Comparison of ENCODE assay signal across 14 cellular contexts in genomic region chr4:876780-877179, GRCh38. TPM values are rescaled to one million over a fixed set of nuclear protein-coding genes. Genes with fewer than 3 reads are reported as not detected.
DNase-seq lines count a peak whose midpoint lies in the region; ATAC-seq, FAIRE-seq and TF ChIP-seq lines count a peak whose summit lies in the region.
"Had no signal": no experiment of that assay in that cellular context is flagged by ENCODE, and none has a peak within 500 bp of the region (broad histone marks: within the 10 kb centered on the region; RNA-seq: fewer than 3 reads in every experiment).

No MANE protein-coding gene starts in this region.

- dilution Hi-C loops in keratinocyte (cut with MboI; ENCODE audit: extremely low pct_ligation_motif_present, low sequenced_read_pairs): no loop called here

- no peak overlapping the region for H3K4me3 ChIP-seq in BE2C (ENCODE audit: low read depth, low read length)
- H3K4me3 ChIP-seq in GM23248: no peak overlapping the region
- H3K4me3 ChIP-seq in keratinocyte (ENCODE audit: control insufficient read depth in 2 of 3, extremely low read depth in 1 of 3, insufficient read depth in 2 of 3, low read depth in 1 of 3, low read length in 3 of 3): no peak overlapping the region
- H3K4me3 ChIP-seq: gastroesophageal sphincter, transverse colon had no signal

- H3K4me1 ChIP-seq in BE2C (no peaks in the 10 kb centered on the region), GM23248 (ENCODE audit: insufficient read depth) (no peaks in the 10 kb centered on the region), keratinocyte (ENCODE audit: control insufficient read depth, extremely low read depth, insufficient read depth, low read length) (no peaks in the 10 kb centered on the region)
- H3K4me1 ChIP-seq: gastroesophageal sphincter, transverse colon had no signal

- peak; percentile 35 for TF ChIP-seq CTCF in BE2C (IDR thresholded peaks at IDR 0.05; ENCODE audit: low read depth, low read length)
- peak in 2 of 3 experiments; percentile 13 to 28 for TF ChIP-seq CTCF in keratinocyte (optimal IDR thresholded peaks at IDR 0.05 in 1 of 3, IDR thresholded peaks at IDR 0.05 in 1 of 3, conservative IDR thresholded peaks at IDR 0.05 in 1 of 3; ENCODE audit: extremely low read depth in 1 of 3, insufficient read depth in 2 of 3, low read length in 3 of 3)

- no peak overlapping the region for H3K4me3 Mint-ChIP-seq in activated T-helper 1 cell treated with anti-CD3 and anti-CD28 coated beads, Interleukin-12 subunit alpha, Interleukin-12 subunit beta, Interleukin-2, Interleukin-4 antibody, amounts not matched to agents 30 ng/mL and 10 ng/mL and 1 ng/mL, durations not matched to agents 14 hours and 24 hours and 36 hours
- H3K4me3 Mint-ChIP-seq: memory B cell had no signal

- ATAC-seq in HG02870 (IDR thresholded peaks at IDR 0.05; ENCODE audit: unreplicated experiment): no peak
- no peak for ATAC-seq in left cardiac atrium
- no peak for ATAC-seq in GM21423 (IDR thresholded peaks at IDR 0.05; ENCODE audit: unreplicated experiment)
- ATAC-seq: gastroesophageal sphincter, right cardiac atrium had no signal

- H2AFZ ChIP-seq in GM23248 (no peak overlapping the region), keratinocyte (ENCODE audit: control insufficient read depth, low read length) (no peak overlapping the region)

- peaks cover 41% of the 10 kb centered on the region for H3K4me1 Mint-ChIP-seq in activated T-helper 1 cell treated with anti-CD3 and anti-CD28 coated beads, Interleukin-12 subunit alpha, Interleukin-12 subunit beta, Interleukin-2, Interleukin-4 antibody, amounts not matched to agents 30 ng/mL and 10 ng/mL and 1 ng/mL, durations not matched to agents 14 hours and 24 hours and 36 hours (ENCODE audit: low read depth)

- peaks cover 37% of the 10 kb centered on the region for H3K36me3 ChIP-seq in BE2C
- H3K36me3 ChIP-seq in GM23248 (ENCODE audit: low read depth): peaks cover 15% of the 10 kb centered on the region; the same call in 1 of the 2 replicates
- H3K36me3 ChIP-seq in keratinocyte (ENCODE audit: control insufficient read depth in 2 of 2, extremely low read depth in 1 of 2, insufficient read depth in 2 of 2, low read length in 2 of 2): peaks cover 35 to 39% of the 10 kb centered on the region in 2 experiments

- H3K27me3 Mint-ChIP-seq in activated T-helper 1 cell treated with anti-CD3 and anti-CD28 coated beads, Interleukin-12 subunit alpha, Interleukin-12 subunit beta, Interleukin-2, Interleukin-4 antibody, amounts not matched to agents 30 ng/mL and 10 ng/mL and 1 ng/mL, durations not matched to agents 14 hours and 24 hours and 36 hours (ENCODE audit: insufficient read depth): no peaks in the 10 kb centered on the region
- H3K27me3 Mint-ChIP-seq: memory B cell had no signal

- H3F3A ChIP-seq in GM23248 (ENCODE audit: insufficient read depth): peaks cover 4% of the 10 kb centered on the region; the same call in 1 of the 2 replicates

- DNase-seq in BE2C: peak; percentile 35
- peak; percentile 13 for DNase-seq in GM23248
- DNase-seq in activated T-helper 1 cell treated with anti-CD3 and anti-CD28 coated beads, Interleukin-12 subunit alpha, Interleukin-12 subunit beta, Interleukin-2, Interleukin-4 antibody, amounts not matched to agents 30 ng/mL and 10 ng/mL and 1 ng/mL, durations not matched to agents 14 hours and 24 hours and 36 hours (ENCODE audit: low spot score): no peak
- DNase-seq in keratinocyte (ENCODE audit: low read depth, low spot score): no peak
- no peak for DNase-seq in KBM-7
- no peak for DNase-seq in left cardiac atrium
- DNase-seq: NCI-H146, OCI-M1, transverse colon had no signal

- H3K9me3 ChIP-seq in BE2C (no peaks in the 10 kb centered on the region), GM23248 (ENCODE audit: low read depth) (no peaks in the 10 kb centered on the region), keratinocyte (ENCODE audit: control insufficient read depth, low read depth, low read length) (no peaks in the 10 kb centered on the region)
- H3K9me3 ChIP-seq: gastroesophageal sphincter, transverse colon had no signal

- WGBS in GM23248 (ENCODE audit: low coverage in 1 of 2, low lambda C conversion rate in 2 of 2, missing lambda C conversion rate in 2 of 2), 2 experiments: 89% methylated on average over 24 of the region's 24 CpGs

- no peaks in the 10 kb centered on the region for H3K9me1 ChIP-seq in keratinocyte (ENCODE audit: control insufficient read depth, extremely low read depth, insufficient read depth, low read length)

- H4K20me1 ChIP-seq in GM23248 (ENCODE audit: insufficient read depth) (no peaks in the 10 kb centered on the region), keratinocyte (ENCODE audit: control insufficient read depth, extremely low read depth, insufficient read depth, low read length) (no peaks in the 10 kb centered on the region)

- intact Hi-C loops in activated T-helper 1 cell treated with anti-CD3 and anti-CD28 coated beads, Interleukin-12 subunit alpha, Interleukin-12 subunit beta, Interleukin-2, Interleukin-4 antibody, amounts not matched to agents 30 ng/mL and 10 ng/mL and 1 ng/mL, durations not matched to agents 14 hours and 24 hours and 36 hours (cut with micrococcal nuclease): loop anchor here (5.0 kb wide), 2 partner anchors 49 to 274 kb away; partner anchors contain the start of gene CPLX1
- intact Hi-C loops in left cardiac atrium (cut with DNase I): no loop called here

- peaks cover 49% of the 10 kb centered on the region for H3K36me3 Mint-ChIP-seq in activated T-helper 1 cell treated with anti-CD3 and anti-CD28 coated beads, Interleukin-12 subunit alpha, Interleukin-12 subunit beta, Interleukin-2, Interleukin-4 antibody, amounts not matched to agents 30 ng/mL and 10 ng/mL and 1 ng/mL, durations not matched to agents 14 hours and 24 hours and 36 hours (ENCODE audit: low read depth)

- H3K9ac ChIP-seq in GM23248: no peak overlapping the region
- H3K9ac ChIP-seq in keratinocyte (ENCODE audit: control insufficient read depth, extremely low read depth, insufficient read depth, low read length): no peak overlapping the region

- H3K27me3 ChIP-seq in BE2C: no peaks in the 10 kb centered on the region
- H3K27me3 ChIP-seq in GM23248 (replicated peaks; ENCODE audit: insufficient read depth): no peaks in the 10 kb centered on the region
- H3K27me3 ChIP-seq in keratinocyte (ENCODE audit: control insufficient read depth, extremely low read depth, insufficient read depth, low read length): no peaks in the 10 kb centered on the region
- H3K27me3 ChIP-seq: gastroesophageal sphincter, transverse colon had no signal

- no peaks in the 10 kb centered on the region for H3K9me3 Mint-ChIP-seq in activated T-helper 1 cell treated with anti-CD3 and anti-CD28 coated beads, Interleukin-12 subunit alpha, Interleukin-12 subunit beta, Interleukin-2, Interleukin-4 antibody, amounts not matched to agents 30 ng/mL and 10 ng/mL and 1 ng/mL, durations not matched to agents 14 hours and 24 hours and 36 hours
- H3K9me3 Mint-ChIP-seq: memory B cell had no signal

- peak overlapping the region; percentile 81 for H3K27ac Mint-ChIP-seq in activated T-helper 1 cell treated with anti-CD3 and anti-CD28 coated beads, Interleukin-12 subunit alpha, Interleukin-12 subunit beta, Interleukin-2, Interleukin-4 antibody, amounts not matched to agents 30 ng/mL and 10 ng/mL and 1 ng/mL, durations not matched to agents 14 hours and 24 hours and 36 hours
- H3K27ac Mint-ChIP-seq: memory B cell had no signal

- H3K4me2 ChIP-seq in GM23248 (ENCODE audit: unreplicated experiment) (no peak overlapping the region), keratinocyte (ENCODE audit: control insufficient read depth, extremely low read depth, insufficient read depth, low read depth, low read length) (no peak overlapping the region)

- H3K27ac ChIP-seq in GM23248: no peak overlapping the region
- no peak overlapping the region for H3K27ac ChIP-seq in keratinocyte (ENCODE audit: control insufficient read depth, insufficient read depth, low read length)
- H3K27ac ChIP-seq: gastroesophageal sphincter, transverse colon had no signal

- no peaks in the 10 kb centered on the region for H3K9me2 ChIP-seq in GM23248 (ENCODE audit: insufficient read depth)

- H3K79me2 ChIP-seq in GM23248 (ENCODE audit: insufficient read depth) (no peaks in the 10 kb centered on the region), keratinocyte (ENCODE audit: control insufficient read depth, insufficient read depth, low read length) (no peaks in the 10 kb centered on the region)

- in situ Hi-C loops in GM23248 (cut with MboI): no loop called here
- in situ Hi-C loops in KBM-7 (cut with MboI; ENCODE audit: low pct_unique_long_range_greater_than_20kb, low sequenced_read_pairs): no loop called here

- no peak for FAIRE-seq in keratinocyte (lab: Jason Lieb, UNC)

RNA-seq across cellular contexts. Expression of gene CPLX1, which starts 50.9 kb away (rescaled TPM):
- polyA plus RNA-seq in BE2C (2012; ENCODE audit: insufficient read depth, insufficient read length, low read depth): 71.1 TPM
- total RNA-seq in GM23248 (2014; rRNA removed; shearing (Covaris generic)): not detected in 2 replicates
- polyA plus RNA-seq in GM23248 (2016; fragmentation: Nextera tagmentation; extraction: Ambion mirVana) (not detected in 2 replicates), keratinocyte (0.04 to 0.05 TPM in 2 of 3 replicates, not detected in the other)
- 1.3 and 1.5 TPM in 2 replicates for total RNA-seq in activated T-helper 1 cell treated with anti-CD3 and anti-CD28 coated beads, Interleukin-12 subunit alpha, Interleukin-12 subunit beta, Interleukin-2, Interleukin-4 antibody, amounts not matched to agents 30 ng/mL and 10 ng/mL and 1 ng/mL, durations not matched to agents 14 hours and 24 hours and 36 hours
- polyA plus RNA-seq in keratinocyte (2011; ENCODE audit: low read depth): not detected
- polyA plus RNA-seq in keratinocyte (2011; cell fraction: cytosol; rRNA removed): 0.07 and 0.16 TPM in 2 replicates
- polyA plus RNA-seq in keratinocyte (2011; cell fraction: nucleus; rRNA removed): 0.10 and 0.13 TPM in 2 replicates
- 0.10 and 0.17 TPM in 2 replicates for polyA plus RNA-seq in keratinocyte (2012; ENCODE audit: low replicate concordance)
- not detected in 3 replicates for polyA minus RNA-seq in keratinocyte
- polyA minus RNA-seq in keratinocyte (2011; cell fraction: cytosol; rRNA and poly(A)+ RNA removed): not detected
- polyA minus RNA-seq in keratinocyte (2011; cell fraction: nucleus; rRNA and poly(A)+ RNA removed): not detected in 2 replicates
- total RNA-seq in left cardiac atrium: 1 to 10 TPM; 5.6 to 9.4 TPM

RNA-seq across cellular contexts. Expression of gene GAK, which starts 55.3 kb away (rescaled TPM):
- 111 TPM for polyA plus RNA-seq in BE2C (2012; ENCODE audit: insufficient read depth, insufficient read length, low read depth)
- 86.7 and 88.8 TPM in 2 replicates for total RNA-seq in GM23248 (2014; rRNA removed; shearing (Covaris generic))
- polyA plus RNA-seq in GM23248 (2016; fragmentation: Nextera tagmentation; extraction: Ambion mirVana) (38.0 and 41.1 TPM in 2 replicates), keratinocyte (18.4 to 25.3 TPM (median 19.4 TPM) in 3 replicates)
- 146 and 149 TPM in 2 replicates for total RNA-seq in activated T-helper 1 cell treated with anti-CD3 and anti-CD28 coated beads, Interleukin-12 subunit alpha, Interleukin-12 subunit beta, Interleukin-2, Interleukin-4 antibody, amounts not matched to agents 30 ng/mL and 10 ng/mL and 1 ng/mL, durations not matched to agents 14 hours and 24 hours and 36 hours
- 25.4 TPM for polyA plus RNA-seq in keratinocyte (2011; ENCODE audit: low read depth)
- 11.3 and 19.6 TPM in 2 replicates for polyA plus RNA-seq in keratinocyte (2011; cell fraction: cytosol; rRNA removed)
- 69.7 and 92.6 TPM in 2 replicates for polyA plus RNA-seq in keratinocyte (2011; cell fraction: nucleus; rRNA removed)
- 38.4 and 49.3 TPM in 2 replicates for polyA plus RNA-seq in keratinocyte (2012; ENCODE audit: low replicate concordance)
- 34.8 to 48.1 TPM (median 46.7 TPM) in 3 replicates for polyA minus RNA-seq in keratinocyte
- 55.8 TPM for polyA minus RNA-seq in keratinocyte (2011; cell fraction: cytosol; rRNA and poly(A)+ RNA removed)
- polyA minus RNA-seq in keratinocyte (2011; cell fraction: nucleus; rRNA and poly(A)+ RNA removed): 57.9 and 68.0 TPM in 2 replicates
- total RNA-seq in left cardiac atrium: 10 to 100 TPM; 38.1 to 43.2 TPM

RNA-seq across cellular contexts. Expression of gene TMEM175, which starts 55.5 kb away (rescaled TPM):
- 146 TPM for polyA plus RNA-seq in BE2C (2012; ENCODE audit: insufficient read depth, insufficient read length, low read depth)
- total RNA-seq in GM23248 (2014; rRNA removed; shearing (Covaris generic)): 36.5 and 38.3 TPM in 2 replicates
- polyA plus RNA-seq in GM23248 (2016; fragmentation: Nextera tagmentation; extraction: Ambion mirVana) (29.8 and 31.2 TPM in 2 replicates), keratinocyte (23.2 to 31.3 TPM (median 24.3 TPM) in 3 replicates)
- 15.4 and 16.2 TPM in 2 replicates for total RNA-seq in activated T-helper 1 cell treated with anti-CD3 and anti-CD28 coated beads, Interleukin-12 subunit alpha, Interleukin-12 subunit beta, Interleukin-2, Interleukin-4 antibody, amounts not matched to agents 30 ng/mL and 10 ng/mL and 1 ng/mL, durations not matched to agents 14 hours and 24 hours and 36 hours
- 2.5 TPM for polyA plus RNA-seq in keratinocyte (2011; ENCODE audit: low read depth)
- polyA plus RNA-seq in keratinocyte (2011; cell fraction: cytosol; rRNA removed): 9.8 and 13.4 TPM in 2 replicates
- 157 and 181 TPM in 2 replicates for polyA plus RNA-seq in keratinocyte (2011; cell fraction: nucleus; rRNA removed)
- polyA plus RNA-seq in keratinocyte (2012; ENCODE audit: low replicate concordance): 20.4 and 22.3 TPM in 2 replicates
- polyA minus RNA-seq in keratinocyte: 17.3 to 36.9 TPM (median 22.9 TPM) in 3 replicates
- polyA minus RNA-seq in keratinocyte (2011; cell fraction: cytosol; rRNA and poly(A)+ RNA removed): 14.0 TPM
- polyA minus RNA-seq in keratinocyte (2011; cell fraction: nucleus; rRNA and poly(A)+ RNA removed): 31.0 and 54.2 TPM in 2 replicates
- total RNA-seq in left cardiac atrium: 10 to 100 TPM; 17.9 to 20.7 TPM

Comparison
In these comparisons a context has a peak if more than half of its experiments do, and no peak if none do; other contexts are left out.
1. DNase-seq: peak in BE2C (single experiment) and GM23248 (single experiment); none in activated T-helper 1 cell treated with anti-CD3 and anti-CD28 coated beads, Interleukin-12 subunit alpha, Interleukin-12 subunit beta, Interleukin-2, Interleukin-4 antibody, amounts not matched to agents 30 ng/mL and 10 ng/mL and 1 ng/mL, durations not matched to agents 14 hours and 24 hours and 36 hours (single experiment), keratinocyte (single experiment), KBM-7 (single experiment) and left cardiac atrium (single experiment).